Comparison of ENCODE assay signal across 12 cellular contexts in genomic region chr22:19061471-19062138, GRCh38.
"Had no signal": no experiment of that assay in that cellular context is flagged by ENCODE, and none has a peak within 500 bp of the region (broad histone marks: within the 10 kb centered on the region; RNA-seq: fewer than 3 reads in every experiment).

No MANE protein-coding gene starts in this region.

- DNase-seq: activated CD4-positive, alpha-beta T cell treated with anti-CD3 and anti-CD28 coated beads, Interleukin-2, amount 50 U/mL, for 4 hours; activated CD4-positive, CD25-positive, alpha-beta regulatory T cell treated with anti-CD3 and anti-CD28 coated beads, Interleukin-2, amount 50 U/mL, for 72 hours; activated naive CD4-positive, alpha-beta T cell treated with Interleukin-2 at 50 U/mL for 16 hours; hippocampal formation; nephron progenitor cell; sigmoid colon; stimulated activated CD4-positive, alpha-beta T cell treated with anti-CD3 and anti-CD28 coated beads, Interleukin-2, amount 100 ng/mL, for 24 hours; T-helper 9 cell; tibial artery had no signal

- H3K9me3 ChIP-seq: esophagus muscularis mucosa, psoas muscle, sigmoid colon, tibial artery, vagina had no signal

- H3K4me3 Mint-ChIP-seq: nephron progenitor cell had no signal

- H3K27me3 ChIP-seq: esophagus muscularis mucosa, sigmoid colon, tibial artery, vagina had no signal

- H3K4me3 ChIP-seq: esophagus muscularis mucosa, psoas muscle, sigmoid colon, tibial artery, vagina had no signal

- H3K9me3 Mint-ChIP-seq: nephron progenitor cell had no signal

- H3K27ac ChIP-seq: esophagus muscularis mucosa, psoas muscle, sigmoid colon, tibial artery, vagina had no signal

- H3K4me1 ChIP-seq: tibial artery had no signal
